8 cellular contexts compared by ENCODE assay signal in genomic region chr22:38203090-38203810, GRCh38.
DNase-seq lines count a peak whose midpoint lies in the region; ATAC-seq lines count a peak whose summit lies in the region.

No MANE protein-coding gene starts in this region.

- ATAC-seq in GM21786 (IDR thresholded peaks at IDR 0.05; ENCODE audit: unreplicated experiment), result no peak

- H3K4me1 ChIP-seq in HUES48 (ENCODE audit: control insufficient read depth, insufficient read depth, low read length), result peaks cover 4% of the 10 kb centered on the region; the same call in 1 of the 2 replicates

- DNase-seq in COLO668 (lab: John Stamatoyannopoulos, UW; ENCODE audit: unreplicated experiment) (peak; percentile 68), glomerular visceral epithelial cell (ENCODE audit: extremely low spot score) (peak; percentile 62), retina (peak; percentile 57), MV-4-11 (lab: John Stamatoyannopoulos, UW) (no peak), COR-L47 (lab: John Stamatoyannopoulos, UW) (no peak)
- peak; percentile 60 to 65 for DNase-seq in activated T-cell treated with anti-CD3 and anti-CD28 coated beads, Interleukin-2, amount 50 U/mL, for 48 hours

- peak overlapping the region; percentile 83 for H3K4me3 ChIP-seq in HUES48 (ENCODE audit: low read depth, low read length)

- H3K9me3 ChIP-seq in HUES48 (ENCODE audit: control insufficient read depth, insufficient read depth, low read length), result no peaks in the 10 kb centered on the region

- H3K27ac ChIP-seq in HUES48 (ENCODE audit: low read depth, low read length), result peak overlapping the region; percentile 95

- no peak overlapping the region; the same call in 1 of the 2 replicates for H3K9ac ChIP-seq in HUES48 (ENCODE audit: low read depth, low read length)

- peaks cover 28% of the 10 kb centered on the region for H3K27me3 ChIP-seq in HUES48 (ENCODE audit: control insufficient read depth, insufficient read depth, low read length)

- H3K36me3 ChIP-seq in HUES48 (ENCODE audit: control insufficient read depth, insufficient read depth, low read length), result no peaks in the 10 kb centered on the region

Comparison
In these comparisons a context has a peak if more than half of its experiments do, and no peak if none do; other contexts are left out.
1. DNase-seq: peak in COLO668 (single experiment), activated T-cell treated with anti-CD3 and anti-CD28 coated beads, Interleukin-2, amount 50 U/mL, for 48 hours (2 of 2), glomerular visceral epithelial cell (single experiment) and retina (single experiment); none in MV-4-11 (single experiment) and COR-L47 (single experiment).